Comparison of ENCODE assay signal across 20 cellular contexts in the genomic region with DNA sequence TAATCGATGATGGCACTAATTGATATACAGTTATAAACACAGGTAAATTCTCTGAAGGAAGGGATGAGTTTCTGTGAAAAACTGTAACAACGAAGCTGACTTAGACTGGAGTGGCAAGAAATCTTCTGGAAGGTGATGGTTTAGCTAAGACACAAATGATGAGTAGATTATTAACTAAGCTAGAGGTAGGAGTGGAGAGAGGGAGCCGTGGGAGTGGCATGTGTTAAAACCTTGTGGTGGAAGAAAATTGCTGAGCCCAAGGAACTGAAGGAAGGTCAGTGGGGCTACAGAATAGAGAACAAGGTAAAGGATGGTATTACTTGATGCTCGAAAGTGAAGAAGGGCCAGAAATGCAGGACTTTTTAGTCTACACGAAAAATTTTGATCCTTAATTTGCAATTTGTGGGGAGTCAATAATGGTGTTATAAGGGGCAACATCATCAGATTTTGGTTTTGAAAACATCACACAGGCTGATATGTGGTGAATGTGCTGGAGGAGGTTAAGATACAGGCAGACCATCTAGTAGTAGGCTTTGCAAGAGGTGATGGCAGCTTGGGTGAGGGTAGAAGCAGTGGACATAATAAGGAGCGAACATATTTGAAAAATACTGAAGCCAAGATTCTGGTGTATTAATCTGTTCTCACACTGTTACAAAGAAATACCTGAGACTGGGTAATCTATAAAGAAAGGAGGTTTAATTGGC.
A peak's percentile ranks its signal among the peaks of the same experiment; 100 is the strongest.
DNase-seq lines count a peak whose midpoint lies in the region; ATAC-seq, FAIRE-seq and TF ChIP-seq lines count a peak whose summit lies in the region.
"Had no signal": no experiment of that assay in that cellular context is flagged by ENCODE, and none has a peak within 500 bp of the region (broad histone marks: within the 10 kb centered on the region; RNA-seq: fewer than 3 reads in every experiment).

No MANE protein-coding gene starts in this region.

- TF ChIP-seq CTCF in astrocyte (IDR thresholded peaks at IDR 0.05; ENCODE audit: insufficient read depth, low read depth, low read length) = no peak
- TF ChIP-seq CTCF in kidney epithelial cell (IDR thresholded peaks at IDR 0.05; ENCODE audit: insufficient read depth, low read length, poor library complexity, severe bottlenecking) = no peak
- TF ChIP-seq CTCF in nephron (IDR thresholded peaks at IDR 0.05; ENCODE audit: unreplicated experiment in 3 of 3) = no peak
- TF ChIP-seq CTCF in progenitor cell of endocrine pancreas (IDR thresholded peaks at IDR 0.05; ENCODE audit: unreplicated experiment) = no peak

- no peak for ATAC-seq in GM19452 (IDR thresholded peaks at IDR 0.05; ENCODE audit: unreplicated experiment)
- ATAC-seq: Panc1 had no signal

- H3K27me3 ChIP-seq in astrocyte (ENCODE audit: insufficient read depth, low read length) (peaks cover 5% of the 10 kb centered on the region), kidney epithelial cell (ENCODE audit: control insufficient read depth, insufficient read depth, low read length) (no peaks in the 10 kb centered on the region)

- DNase-seq in GM19239 (ENCODE audit: insufficient read length, low spot score) (no peak), astrocyte (ENCODE audit: low read depth) (no peak), kidney epithelial cell (ENCODE audit: low read depth) (peak; percentile 18), progenitor cell of endocrine pancreas (ENCODE audit: low spot score, unreplicated experiment) (no peak), NK-92 (lab: John Stamatoyannopoulos, UW; ENCODE audit: unreplicated experiment) (no peak)
- DNase-seq: CD4-positive, CD25-positive, alpha-beta regulatory T cell; DMS79; GOT3; HCEC 1CT; IMR-90; NCI-H1105 treated with DMSO at 0.1 percent for 48 hours; NCI-H2029 treated with DMSO at 0.1 percent for 48 hours; NCI-H226; NCI-H510A treated with DMSO at 0.1 percent for 48 hours; NCI-H774 had no signal

- H3K27ac ChIP-seq in astrocyte (ENCODE audit: low read depth, low read length) = no peak overlapping the region
- H3K27ac ChIP-seq: KMS-11 had no signal

- H3K9me3 Mint-ChIP-seq in astrocyte (ENCODE audit: unreplicated experiment) (peaks cover 1% of the 10 kb centered on the region), nephron (no peaks in the 10 kb centered on the region), progenitor cell of endocrine pancreas (ENCODE audit: low read depth) (peaks cover 14% of the 10 kb centered on the region)

- no peaks in the 10 kb centered on the region for H3K4me1 ChIP-seq in astrocyte (ENCODE audit: insufficient read depth, low read length)

- H3K4me3 Mint-ChIP-seq in astrocyte (ENCODE audit: unreplicated experiment) (no peak overlapping the region), nephron (no peak overlapping the region), progenitor cell of endocrine pancreas (ENCODE audit: low read depth) (no peak overlapping the region)
- H3K4me3 Mint-ChIP-seq: CD4-positive, CD25-positive, alpha-beta regulatory T cell had no signal

- H3K27me3 Mint-ChIP-seq in astrocyte (ENCODE audit: low read depth, unreplicated experiment) (no peaks in the 10 kb centered on the region), nephron (ENCODE audit: low read depth) (no peaks in the 10 kb centered on the region), progenitor cell of endocrine pancreas (no peaks in the 10 kb centered on the region)

- H3K4me3 ChIP-seq in astrocyte (ENCODE audit: insufficient read depth, low read depth, low read length) (no peak overlapping the region), kidney epithelial cell (ENCODE audit: low read depth, low read length) (no peak overlapping the region)

- H4K20me1 ChIP-seq in astrocyte (ENCODE audit: insufficient read depth, low read length) = no peaks in the 10 kb centered on the region

- H3K4me1 Mint-ChIP-seq in astrocyte (ENCODE audit: low read depth, unreplicated experiment) (no peaks in the 10 kb centered on the region), nephron (peaks cover 4% of the 10 kb centered on the region), progenitor cell of endocrine pancreas (ENCODE audit: low read depth) (peaks cover 31% of the 10 kb centered on the region)
- H3K4me1 Mint-ChIP-seq: CD4-positive, CD25-positive, alpha-beta regulatory T cell had no signal

- FAIRE-seq in GM19239 (lab: Jason Lieb, UNC) = peak; percentile 42
- FAIRE-seq in astrocyte (lab: Jason Lieb, UNC) = peak; percentile 5
- FAIRE-seq: HTR-8/SVneo had no signal

- H3K9me3 ChIP-seq in astrocyte (ENCODE audit: insufficient read depth, low read depth, low read length) = no peaks in the 10 kb centered on the region

- H3K27ac Mint-ChIP-seq in astrocyte (ENCODE audit: unreplicated experiment) (no peak overlapping the region), nephron (peak overlapping the region; percentile 5 to 91 (median 38)), progenitor cell of endocrine pancreas (no peak overlapping the region)

- H3K36me3 ChIP-seq in astrocyte (ENCODE audit: insufficient read depth, low read length) = no peaks in the 10 kb centered on the region
- no peaks in the 10 kb centered on the region for H3K36me3 ChIP-seq in kidney epithelial cell (ENCODE audit: control insufficient read depth, insufficient read depth, low read length)

- H3K79me2 ChIP-seq in astrocyte (ENCODE audit: insufficient read depth, low read length) = no peaks in the 10 kb centered on the region

- no peak overlapping the region for H3K4me2 ChIP-seq in astrocyte (ENCODE audit: low read length)
- H3K4me2 ChIP-seq: KMS-11 had no signal

- H3K9ac ChIP-seq in astrocyte (ENCODE audit: low read length) = no peak overlapping the region
- H3K9ac ChIP-seq: KMS-11 had no signal

- H2AFZ ChIP-seq in astrocyte (ENCODE audit: low read depth, low read length) = no peak overlapping the region

- H3K36me3 Mint-ChIP-seq in astrocyte (ENCODE audit: low read depth, unreplicated experiment) (no peaks in the 10 kb centered on the region), nephron (ENCODE audit: low read depth) (no peaks in the 10 kb centered on the region), progenitor cell of endocrine pancreas (ENCODE audit: insufficient read depth) (peaks cover 2% of the 10 kb centered on the region)

Comparison
In these comparisons a context has a peak if more than half of its experiments do, and no peak if none do; other contexts are left out.
1. H3K27ac Mint-ChIP-seq: peak in nephron (3 of 3); none in astrocyte (single experiment) and progenitor cell of endocrine pancreas (single experiment).